Comparison of ENCODE assay signal across 8 cellular contexts in genomic region chr19:13150187-13150918, GRCh38. TPM values are rescaled to one million over a fixed set of nuclear protein-coding genes. Genes with fewer than 3 reads are reported as not detected.
DNase-seq lines count a peak whose midpoint lies in the region; ATAC-seq and TF ChIP-seq lines count a peak whose summit lies in the region.

Gene IER2, plus strand, starts transcription at chr19:13150411. Its CDS starts 2,776 bp downstream, at chr19:13153187.
Gene STX10, minus strand, starts transcription at chr19:13150375. Its CDS starts 202 bp downstream, at chr19:13150173.

- peak within 1 kb of the TSS; percentile 83 to 92 for H3K4me3 ChIP-seq in prostate gland

- H3K27me3 ChIP-seq in prostate gland (replicated peaks; ENCODE audit: insufficient read depth), result no peaks in the 10 kb centered on the region

- ATAC-seq in HG02759 (IDR thresholded peaks at IDR 0.05; ENCODE audit: unreplicated experiment), result peak; percentile 34
- peak; percentile 64 for ATAC-seq in T-helper 17 cell
- ATAC-seq in left cardiac atrium, result peak; percentile 68 to 70

- TF ChIP-seq POLR2A in prostate gland (IDR thresholded peaks at IDR 0.05), result peak; percentile 81

- peak; percentile 58 for TF ChIP-seq CTCF in GM10266 (IDR thresholded peaks at IDR 0.05; ENCODE audit: control insufficient read depth, insufficient read depth, low read depth, missing control alignments)
- TF ChIP-seq CTCF in prostate gland (IDR thresholded peaks at IDR 0.05), result peak; percentile 71 to 96 (median 84)

- intact Hi-C loops in left cardiac atrium (cut with DNase I), result loop anchor here in 1 of 2 donors (5.0 to 10.0 kb wide), 3 partner anchors 48 to 694 kb away; partner anchors contain the start of gene LYL1
- intact Hi-C loops in prostate gland (cut with DNase I), result loop anchor here (5.0 to 10.0 kb wide), 2 partner anchors 112 to 714 kb away; no protein-coding TSS in a partner anchor

- peaks cover 40% of the 10 kb centered on the region for H3K4me1 Mint-ChIP-seq in T-helper 17 cell

- H3K9me3 ChIP-seq in T-helper 17 cell (ENCODE audit: control insufficient read depth, low read length, poor library complexity, severe bottlenecking) (peaks cover 4% of the 10 kb centered on the region), prostate gland (no peaks in the 10 kb centered on the region)

- H3K36me3 Mint-ChIP-seq in T-helper 17 cell (ENCODE audit: low read depth), result peaks cover 8% of the 10 kb centered on the region

- H3K4me1 ChIP-seq in prostate gland (replicated peaks), result no peaks in the 10 kb centered on the region

- peak within 1 kb of the TSS; percentile 93 for H3K4me3 Mint-ChIP-seq in T-helper 17 cell

- H3K27ac Mint-ChIP-seq in T-helper 17 cell, result peak within 1 kb of the TSS; percentile 97

- WGBS in prostate gland, result under 1% methylated on average over 46 of the region's 51 CpGs

- peak within 1 kb of the TSS; percentile 98 to 100 for H3K27ac ChIP-seq in prostate gland

- no peaks in the 10 kb centered on the region for H3K36me3 ChIP-seq in prostate gland

- DNase-seq in GM10266 (ENCODE audit: extremely low spot score) (peak; percentile 96), NCI-H1694 (lab: John Stamatoyannopoulos, UW) (peak; percentile 79), T-helper 17 cell (peak; percentile 85 to 88 (median 88)), amniotic epithelial cell (ENCODE audit: low read depth) (peak; percentile 93), left cardiac atrium (peak; percentile 97), prostate gland (ENCODE audit: low spot score) (peak; percentile 95), ureter (ENCODE audit: low spot score) (peak; percentile 97)

- H3K27me3 Mint-ChIP-seq in T-helper 17 cell, result no peaks in the 10 kb centered on the region

RNA-seq across cellular contexts. Expression of gene IER2, which starts in this region (rescaled TPM):
- 100 to 1,000 TPM; 376 to 523 TPM for total RNA-seq in T-helper 17 cell
- total RNA-seq in left cardiac atrium, result 10 to 100 TPM; 36.9 to 61.3 TPM
- 10 to 100 TPM; 34.7 to 75.7 TPM for total RNA-seq in prostate gland
- total RNA-seq in ureter, result 94.0 TPM

RNA-seq across cellular contexts. Expression of gene STX10, which starts in this region (rescaled TPM):
- total RNA-seq in T-helper 17 cell, result 10 to 100 TPM; 33.5 TPM
- 10 to 100 TPM; 30.0 to 36.1 TPM for total RNA-seq in left cardiac atrium
- 10 to 100 TPM; 42.5 to 48.6 TPM for total RNA-seq in prostate gland
- 37.3 TPM for total RNA-seq in ureter

Comparison
In these comparisons a context has a peak if more than half of its experiments do, and no peak if none do; other contexts are left out.
1. Peak in every context shown above with its lines: DNase-seq, ATAC-seq, H3K4me3 ChIP-seq and H3K27ac ChIP-seq.